28 cellular contexts compared by ENCODE assay signal in the genomic region with DNA sequence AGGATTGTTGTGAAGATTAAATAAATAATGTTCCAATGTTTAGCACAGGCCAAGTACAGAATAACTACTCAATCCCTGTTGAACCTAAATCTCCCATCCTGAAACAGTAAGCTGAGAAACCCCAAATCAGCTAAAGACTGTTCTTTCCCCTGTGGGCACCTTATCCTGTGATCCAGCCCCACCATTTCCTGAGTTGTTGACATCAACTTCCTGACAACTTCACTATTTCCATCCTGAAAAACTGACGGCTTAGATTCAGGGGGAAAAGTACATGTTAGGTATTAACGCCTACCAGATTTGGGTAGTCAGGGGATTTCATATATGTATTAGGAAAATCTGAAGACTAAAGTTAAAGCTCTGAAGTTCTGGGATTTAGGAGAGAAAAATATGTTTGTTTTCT. TPM values are rescaled to one million over a fixed set of nuclear protein-coding genes. Genes with fewer than 3 reads are reported as not detected.
A peak's percentile ranks its signal among the peaks of the same experiment; 100 is the strongest.
DNase-seq lines count a peak whose midpoint lies in the region; ATAC-seq, FAIRE-seq and TF ChIP-seq lines count a peak whose summit lies in the region.
"Had no signal": no experiment of that assay in that cellular context is flagged by ENCODE, and none has a peak within 500 bp of the region (broad histone marks: within the 10 kb centered on the region; RNA-seq: fewer than 3 reads in every experiment).

No MANE protein-coding gene starts in this region.

- H2BK15ac ChIP-seq in neuronal stem cell (ENCODE audit: low read length), result no peak overlapping the region

- no peak overlapping the region for H3K14ac ChIP-seq in neuronal stem cell (ENCODE audit: low read length)

- H3K27ac ChIP-seq in A673 (ENCODE audit: low read depth, low read length, poor library complexity, severe bottlenecking) (no peak overlapping the region), astrocyte (ENCODE audit: low read depth, low read length) (no peak overlapping the region), neuronal stem cell (replicated peaks; ENCODE audit: low read length) (no peak overlapping the region), upper lobe of left lung (no peak overlapping the region)
- H3K27ac ChIP-seq: BLaER1 treated with 17β-estradiol and CSF1 and Interleukin-3, amounts not matched to agents 10 nM and 100 nM; SJCRH30 had no signal

- H3K4me3 ChIP-seq in A673 (ENCODE audit: low read depth, low read length, poor library complexity, severe bottlenecking), result no peak overlapping the region
- no peak overlapping the region for H3K4me3 ChIP-seq in astrocyte (ENCODE audit: insufficient read depth, low read depth, low read length)
- H3K4me3 ChIP-seq in fibroblast of pulmonary artery (replicated peaks; ENCODE audit: low read depth, low read length), result no peak overlapping the region
- H3K4me3 ChIP-seq in neuronal stem cell (ENCODE audit: low read length in 2 of 2), result no peak overlapping the region
- no peak overlapping the region for H3K4me3 ChIP-seq in upper lobe of left lung
- H3K4me3 ChIP-seq: BLaER1 treated with 17β-estradiol and CSF1 and Interleukin-3, amounts not matched to agents 10 nM and 100 nM; SJCRH30 had no signal

- no peak overlapping the region for H3K23ac ChIP-seq in neuronal stem cell (ENCODE audit: low read depth, low read length, poor library complexity)

- DNase-seq in A673 (ENCODE audit: low spot score), result peak; percentile 10
- no peak for DNase-seq in astrocyte (ENCODE audit: low read depth)
- peak; percentile 29 for DNase-seq in fibroblast of pulmonary artery (ENCODE audit: low read depth)
- DNase-seq in neuronal stem cell (ENCODE audit: low spot score), result no peak
- no peak for DNase-seq in upper lobe of left lung
- no peak for DNase-seq in activated naive CD4-positive, alpha-beta T cell treated with Interleukin-2 at 50 U/mL for 16 hours
- DNase-seq in NCI-H774 (lab: John Stamatoyannopoulos, UW), result no peak
- DNase-seq in activated CD8-positive, alpha-beta T cell treated with anti-CD3 and anti-CD28 coated beads for 36 hours, result no peak
- DNase-seq: 8988T; AML-193; CD4-positive, alpha-beta T cell; DMS53; KBM-7; MV-4-11; NCI-H1105; NCI-H1436 treated with DMSO at 0.1 percent for 48 hours; NCI-H1930; NCI-H2107; NCI-H524; NCI-H748 treated with DMSO at 0.1 percent for 48 hours; PC-3; SJCRH30 had no signal

- H3K4ac ChIP-seq in neuronal stem cell (ENCODE audit: low read length), result no peak overlapping the region

- no peaks in the 10 kb centered on the region for H3K79me1 ChIP-seq in neuronal stem cell (ENCODE audit: low read depth, low read length)

- WGBS in neuronal stem cell (ENCODE audit: extremely low coverage in 2 of 2, insufficient read length in 2 of 2, insufficient replicate concordance in 1 of 2), 2 donors, result no CpG with 5 or more reads among the region's 2 CpGs
- 43 to 53% methylated on average over 2 of the region's 2 CpGs for WGBS in upper lobe of left lung, 2 donors

- peaks cover 19% of the 10 kb centered on the region for H3K4me1 Mint-ChIP-seq in astrocyte (ENCODE audit: low read depth, unreplicated experiment)
- no peaks in the 10 kb centered on the region for H3K4me1 Mint-ChIP-seq in activated CD8-positive, alpha-beta T cell treated with anti-CD3 and anti-CD28 coated beads for 36 hours (ENCODE audit: low read depth)

- no peaks in the 10 kb centered on the region for H4K20me1 ChIP-seq in astrocyte (ENCODE audit: insufficient read depth, low read length)
- H4K20me1 ChIP-seq: BLaER1 treated with 17β-estradiol and CSF1 and Interleukin-3, amounts not matched to agents 10 nM and 100 nM had no signal

- POLR2A ChIA-PET in A673 (lab: Charles Lee; ENCODE audit: low non-redundant PET), result no interaction called here
- POLR2A ChIA-PET in activated CD8-positive, alpha-beta T cell treated with anti-CD3 and anti-CD28 coated beads for 36 hours (lab: Charles Lee), result no interaction called here

- H3K9me3 ChIP-seq in A673 (ENCODE audit: low read depth, low read length, poor library complexity, severe bottlenecking) (no peaks in the 10 kb centered on the region), astrocyte (ENCODE audit: insufficient read depth, low read depth, low read length) (no peaks in the 10 kb centered on the region), neuronal stem cell (replicated peaks in 1 of 2; ENCODE audit: control insufficient read depth in 2 of 2, insufficient read depth in 1 of 2, low read depth in 1 of 2, low read length in 2 of 2) (peaks cover 0 to 15% of the 10 kb centered on the region in 2 donors), upper lobe of left lung (no peaks in the 10 kb centered on the region)
- H3K9me3 ChIP-seq: BLaER1 treated with 17β-estradiol and CSF1 and Interleukin-3, amounts not matched to agents 10 nM and 100 nM; SJCRH30 had no signal

- no peak overlapping the region for H2BK120ac ChIP-seq in neuronal stem cell (ENCODE audit: low read depth, low read length)

- H3K4me2 ChIP-seq in astrocyte (ENCODE audit: low read length), result no peak overlapping the region
- no peak overlapping the region for H3K4me2 ChIP-seq in neuronal stem cell (ENCODE audit: insufficient read depth, low read length, poor library complexity, severe bottlenecking)
- H3K4me2 ChIP-seq: BLaER1 treated with 17β-estradiol and CSF1 and Interleukin-3, amounts not matched to agents 10 nM and 100 nM had no signal

- no peaks in the 10 kb centered on the region for H3K27me3 Mint-ChIP-seq in astrocyte (ENCODE audit: low read depth, unreplicated experiment)
- peaks cover 5% of the 10 kb centered on the region for H3K27me3 Mint-ChIP-seq in activated CD8-positive, alpha-beta T cell treated with anti-CD3 and anti-CD28 coated beads for 36 hours
- H3K27me3 Mint-ChIP-seq: CD4-positive, alpha-beta T cell had no signal

- H3K4me1 ChIP-seq in A673 (ENCODE audit: insufficient read depth, low read length, poor library complexity, severe bottlenecking) (peaks cover 4% of the 10 kb centered on the region), astrocyte (ENCODE audit: insufficient read depth, low read length) (peaks cover 26% of the 10 kb centered on the region), neuronal stem cell (ENCODE audit: control insufficient read depth in 2 of 2, insufficient read depth in 1 of 2, low read depth in 1 of 2, low read length in 2 of 2) (peaks cover 0 to 4% of the 10 kb centered on the region in 2 donors), upper lobe of left lung (no peaks in the 10 kb centered on the region)
- H3K4me1 ChIP-seq: BLaER1 treated with 17β-estradiol and CSF1 and Interleukin-3, amounts not matched to agents 10 nM and 100 nM had no signal

- TF ChIP-seq POLR2A in upper lobe of left lung (IDR thresholded peaks at IDR 0.05), result no peak

- no TSS peak for BruUV-seq in A673 (replicated peaks; lab: Mats Ljungman, UMichigan)

- H2AFZ ChIP-seq in astrocyte (ENCODE audit: low read depth, low read length), result peak overlapping the region; percentile 24
- H2AFZ ChIP-seq in neuronal stem cell (ENCODE audit: low read length), result peak overlapping the region; percentile 13

- no peaks in the 10 kb centered on the region for H3K27me3 ChIP-seq in A673 (replicated peaks; ENCODE audit: insufficient read depth, low read depth, low read length, poor library complexity)
- H3K27me3 ChIP-seq in astrocyte (ENCODE audit: insufficient read depth, low read length), result no peaks in the 10 kb centered on the region
- no peaks in the 10 kb centered on the region for H3K27me3 ChIP-seq in neuronal stem cell (ENCODE audit: control insufficient read depth in 3 of 3, insufficient read depth in 3 of 3, low read depth in 1 of 3, low read length in 3 of 3)
- no peaks in the 10 kb centered on the region for H3K27me3 ChIP-seq in upper lobe of left lung
- H3K27me3 ChIP-seq: BLaER1 treated with 17β-estradiol and CSF1 and Interleukin-3, amounts not matched to agents 10 nM and 100 nM; SJCRH30 had no signal

- H3K9ac ChIP-seq in astrocyte (ENCODE audit: low read length) (no peak overlapping the region), neuronal stem cell (ENCODE audit: low read depth, low read length, poor library complexity) (no peak overlapping the region)
- H3K9ac ChIP-seq: BLaER1 treated with 17β-estradiol and CSF1 and Interleukin-3, amounts not matched to agents 10 nM and 100 nM had no signal

- no peak overlapping the region for H4K91ac ChIP-seq in neuronal stem cell (ENCODE audit: low read depth, low read length, poor library complexity)

- no peaks in the 10 kb centered on the region for H3K36me3 ChIP-seq in A673 (ENCODE audit: insufficient read depth, low read length, poor library complexity, severe bottlenecking)
- no peaks in the 10 kb centered on the region for H3K36me3 ChIP-seq in astrocyte (ENCODE audit: insufficient read depth, low read length)
- no peaks in the 10 kb centered on the region for H3K36me3 ChIP-seq in neuronal stem cell (replicated peaks in 1 of 2; ENCODE audit: control insufficient read depth in 2 of 2, insufficient read depth in 2 of 2, low read length in 2 of 2)
- no peaks in the 10 kb centered on the region for H3K36me3 ChIP-seq in upper lobe of left lung
- H3K36me3 ChIP-seq: BLaER1 treated with 17β-estradiol and CSF1 and Interleukin-3, amounts not matched to agents 10 nM and 100 nM; SJCRH30 had no signal

- no peaks in the 10 kb centered on the region for H3K9me3 Mint-ChIP-seq in astrocyte (ENCODE audit: unreplicated experiment)
- H3K9me3 Mint-ChIP-seq in activated CD8-positive, alpha-beta T cell treated with anti-CD3 and anti-CD28 coated beads for 36 hours, result peaks cover 2% of the 10 kb centered on the region

- no peak overlapping the region for H2AK5ac ChIP-seq in neuronal stem cell (ENCODE audit: low read depth, low read length)

- no peaks in the 10 kb centered on the region for H3K79me2 ChIP-seq in astrocyte (ENCODE audit: insufficient read depth, low read length)

- CTCF ChIA-PET in A673 (lab: Charles Lee), result no interaction called here
- CTCF ChIA-PET in activated CD8-positive, alpha-beta T cell treated with anti-CD3 and anti-CD28 coated beads for 36 hours (lab: Charles Lee), result no interaction called here

- no peak for FAIRE-seq in astrocyte (lab: Jason Lieb, UNC)
- FAIRE-seq: D721Med, GM18507, H54, HepG2 had no signal

- H3K36me3 Mint-ChIP-seq in astrocyte (ENCODE audit: low read depth, unreplicated experiment), result no peaks in the 10 kb centered on the region
- H3K36me3 Mint-ChIP-seq in activated CD8-positive, alpha-beta T cell treated with anti-CD3 and anti-CD28 coated beads for 36 hours (ENCODE audit: low read depth), result no peaks in the 10 kb centered on the region

- TF ChIP-seq CTCF in A673 (conservative IDR thresholded peaks at IDR 0.05; ENCODE audit: low read depth, low read length) (no peak), astrocyte (IDR thresholded peaks at IDR 0.05; ENCODE audit: insufficient read depth, low read depth, low read length) (no peak), fibroblast of pulmonary artery (IDR thresholded peaks at IDR 0.05; ENCODE audit: low read length, missing control alignments) (no peak), upper lobe of left lung (IDR thresholded peaks at IDR 0.05) (no peak)
- TF ChIP-seq CTCF in activated CD8-positive, alpha-beta T cell treated with anti-CD3 and anti-CD28 coated beads for 36 hours (IDR thresholded peaks at IDR 0.05), result no peak

- intact Hi-C loops in A673 (cut with micrococcal nuclease; ENCODE audit: unreplicated experiment), result no loop called here
- intact Hi-C loops in activated CD8-positive, alpha-beta T cell treated with anti-CD3 and anti-CD28 coated beads for 36 hours (cut with micrococcal nuclease), result no loop called here

- H2BK12ac ChIP-seq in neuronal stem cell (ENCODE audit: low read length), result no peak overlapping the region

- no peak overlapping the region for H3K4me3 Mint-ChIP-seq in astrocyte (ENCODE audit: unreplicated experiment)
- no peak overlapping the region for H3K4me3 Mint-ChIP-seq in activated CD8-positive, alpha-beta T cell treated with anti-CD3 and anti-CD28 coated beads for 36 hours
- H3K4me3 Mint-ChIP-seq: CD4-positive, alpha-beta T cell had no signal

- H3K18ac ChIP-seq in neuronal stem cell (ENCODE audit: low read length), result no peak overlapping the region

- H2BK5ac ChIP-seq in neuronal stem cell (ENCODE audit: low read length), result no peak overlapping the region

- no peak overlapping the region for H3K27ac Mint-ChIP-seq in astrocyte (ENCODE audit: unreplicated experiment)
- no peak overlapping the region for H3K27ac Mint-ChIP-seq in activated CD8-positive, alpha-beta T cell treated with anti-CD3 and anti-CD28 coated beads for 36 hours
- H3K27ac Mint-ChIP-seq: CD4-positive, alpha-beta T cell had no signal

- no peak for ATAC-seq in upper lobe of left lung (ENCODE audit: low FRiP score in 2 of 2)
- ATAC-seq in activated CD8-positive, alpha-beta T cell treated with anti-CD3 and anti-CD28 coated beads for 36 hours, result no peak
- ATAC-seq: HepG2, PC-3, Right ventricle myocardium inferior had no signal

- no peak for TF ChIP-seq EP300 in upper lobe of left lung (IDR thresholded peaks at IDR 0.05)

- H4K8ac ChIP-seq in neuronal stem cell (ENCODE audit: low read depth, low read length), result no peak overlapping the region

RNA-seq across cellular contexts. Expression of a gene that starts 51.7 kb away (rescaled TPM):
- not detected in 2 replicates for total RNA-seq in A673 (2021)
- 0.41 and 0.58 TPM in 2 replicates for total RNA-seq in astrocyte
- not detected for polyA plus RNA-seq in neuronal stem cell (2013, experiment 1 of 2)
- polyA plus RNA-seq in neuronal stem cell (2013, experiment 2 of 2), result not detected
- 10 to 100 TPM; 11.0 to 30.6 (median 23.7) TPM for total RNA-seq in upper lobe of left lung
- not detected for total RNA-seq in activated CD8-positive, alpha-beta T cell treated with anti-CD3 and anti-CD28 coated beads for 36 hours
- total RNA-seq: CD4-positive, alpha-beta T cell had no signal

Comparison
In these comparisons a context has a peak if more than half of its experiments do, and no peak if none do; other contexts are left out.
1. DNase-seq: peak in A673 (single experiment) and fibroblast of pulmonary artery (single experiment); none in astrocyte (single experiment), neuronal stem cell (single experiment), upper lobe of left lung (0 of 2), activated naive CD4-positive, alpha-beta T cell treated with Interleukin-2 at 50 U/mL for 16 hours (single experiment), NCI-H774 (single experiment) and activated CD8-positive, alpha-beta T cell treated with anti-CD3 and anti-CD28 coated beads for 36 hours (single experiment).